24 cellular contexts compared by ENCODE assay signal in genomic region chr4:3831529-3832150, GRCh38.
"Had no signal": no experiment of that assay in that cellular context is flagged by ENCODE, and none has a peak within 500 bp of the region (broad histone marks: within the 10 kb centered on the region; RNA-seq: fewer than 3 reads in every experiment).

No MANE protein-coding gene starts in this region.

- H3K4me3 ChIP-seq: coronary artery, esophagus squamous epithelium, heart right ventricle, sigmoid colon, stomach, thyroid gland, vagina had no signal

- H3K27me3 ChIP-seq: thyroid gland had no signal

- H3K27ac ChIP-seq: coronary artery, esophagus squamous epithelium, heart right ventricle, neutrophil, parathyroid adenoma, sigmoid colon, stomach, thyroid gland, vagina had no signal

- H2AFZ ChIP-seq: parathyroid adenoma had no signal

- H3K36me3 ChIP-seq: esophagus squamous epithelium, heart right ventricle, neutrophil, sigmoid colon, stomach, thyroid gland, vagina had no signal

- DNase-seq: effector memory CD8-positive, alpha-beta T cell; erythroblast; esophagus squamous epithelium; foreskin melanocyte; glutamatergic neuron; heart right ventricle; hippocampal formation; kidney glomerular epithelial cell; mammary epithelial cell; natural killer cell; sigmoid colon; stimulated activated CD4-positive, alpha-beta T cell treated with anti-CD3 and anti-CD28 coated beads, Interleukin-2, amount 100 ng/mL, for 24 hours; stimulated activated CD4-positive, alpha-beta T cell treated with anti-CD3 and anti-CD28 coated beads, Interleukin-4, amount 100 ng/mL, for 24 hours; stimulated activated naive CD4-positive, alpha-beta T cell treated with Interleukin-2 at 50 U/mL for 16 hours; stomach; thyroid gland; trophoblast cell had no signal

- H3K9me3 ChIP-seq: esophagus squamous epithelium, heart right ventricle, neutrophil, sigmoid colon, stomach, thyroid gland, vagina had no signal

- FAIRE-seq: endometrium, islet of Langerhans had no signal

- H3K4me1 ChIP-seq: parathyroid adenoma had no signal

- H3K9ac ChIP-seq: parathyroid adenoma had no signal

- ATAC-seq: effector memory CD8-positive, alpha-beta T cell; heart right ventricle; natural killer cell; stimulated activated effector memory CD8-positive, alpha-beta T cell treated with anti-CD3 and anti-CD28 coated beads, Interleukin-12 subunit alpha, Interleukin-12 subunit beta, amount 100 ng/mL, for 72 hours had no signal

- H3K79me2 ChIP-seq: parathyroid adenoma had no signal
